1 cellular context compared by ENCODE assay signal in the genomic region with DNA sequence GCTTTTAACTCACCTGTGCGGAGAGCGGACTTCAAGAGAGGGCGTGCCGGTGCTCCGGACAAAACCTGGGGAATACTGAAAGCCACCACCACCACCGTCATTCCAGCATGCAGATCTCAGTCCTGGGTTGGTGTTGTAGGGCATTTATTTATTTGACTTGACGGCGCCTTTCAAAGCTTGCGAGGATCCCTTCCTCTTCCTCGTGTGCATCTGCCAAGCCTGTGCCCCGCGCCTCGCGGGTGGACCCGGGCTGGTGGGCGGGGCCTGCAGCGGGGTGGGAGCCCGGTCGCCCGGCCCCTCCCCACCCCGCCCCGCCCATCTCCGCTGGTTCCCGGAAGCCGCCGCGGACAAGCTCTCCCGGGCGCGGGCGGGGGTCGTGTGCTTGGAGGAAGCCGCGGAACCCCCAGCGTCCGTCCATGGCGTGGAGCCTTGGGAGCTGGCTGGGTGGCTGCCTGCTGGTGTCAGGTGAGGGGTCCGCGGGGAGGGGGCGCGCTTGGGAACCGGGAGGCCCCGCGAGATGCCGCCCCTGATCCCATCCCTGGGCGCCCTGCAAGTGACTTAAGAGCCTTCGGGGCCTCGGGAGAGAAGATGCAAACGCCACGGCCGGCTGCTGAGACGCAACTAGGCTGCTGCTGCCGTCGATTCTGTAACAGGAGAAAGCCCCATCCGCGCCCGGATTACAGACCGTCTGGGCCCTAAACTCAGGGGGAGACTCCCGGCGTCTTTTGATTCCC.
TF ChIP-seq lines count a peak whose summit lies in the region.

TSS of gene IL10RB (plus strand) at position 318 of the 734 bp plus-strand sequence. CDS start at position 417, 99 bp downstream.

TF ChIP-seq in K562, 482 proteins besides CTCF, POLR2A, EP300 and RAD21 (continued from another document and continues in another):
- TF ChIP-seq XRCC4 (IDR thresholded peaks at IDR 0.05; ENCODE audit: extremely low read depth, insufficient read depth, insufficient read length) (no peak), ADNP (tag; IDR thresholded peaks at IDR 0.05) (no peak), ZNF561 (CRISPR knock-in tag; conservative IDR thresholded peaks at IDR 0.05) (no peak), RBM14 (IDR thresholded peaks at IDR 0.05; ENCODE audit: borderline replicate concordance, insufficient read depth, low read depth, low read length) (no peak), GATA2 (CRISPR knock-in tag; IDR thresholded peaks at IDR 0.05) (no peak), FOXK1 (CRISPR knock-in tag; IDR thresholded peaks at IDR 0.05; ENCODE audit: borderline replicate concordance) (no peak), BMI1 (IDR thresholded peaks at IDR 0.05; ENCODE audit: low read length) (no peak), YY1 (IDR thresholded peaks at IDR 0.05; ENCODE audit: borderline replicate concordance in 1 of 3, control insufficient read depth in 1 of 3, extremely low read depth in 1 of 3, insufficient read depth in 3 of 3, insufficient read length in 1 of 3, insufficient replicate concordance in 2 of 3, low read depth in 1 of 3, low read length in 2 of 3) (peak in 2 of 3 experiments; percentile 2 to 40), ZNF586 (CRISPR knock-in tag; conservative IDR thresholded peaks at IDR 0.05) (no peak), ZNF354B (CRISPR knock-in tag; IDR thresholded peaks at IDR 0.05) (no peak), KLF16 (IDR thresholded peaks at IDR 0.05) (no peak), GTF2E2 (tag; IDR thresholded peaks at IDR 0.05) (no peak), ATF2 (CRISPR knock-in tag; IDR thresholded peaks at IDR 0.05) (no peak), BRF1 (IDR thresholded peaks at IDR 0.05; ENCODE audit: borderline replicate concordance, extremely low read depth, insufficient read length) (no peak), RBM17 (IDR thresholded peaks at IDR 0.05; ENCODE audit: borderline replicate concordance, low read depth, low read length) (no peak), MCM2 (IDR thresholded peaks at IDR 0.05; ENCODE audit: low read depth) (no peak), ZKSCAN3 (CRISPR knock-in tag; IDR thresholded peaks at IDR 0.05) (no peak), IFI16 (CRISPR knock-in tag; IDR thresholded peaks at IDR 0.05) (no peak), ZFP1 (CRISPR knock-in tag; IDR thresholded peaks at IDR 0.05) (no peak), THRAP3 (IDR thresholded peaks at IDR 0.05; ENCODE audit: borderline replicate concordance) (no peak), SFPQ (IDR thresholded peaks at IDR 0.05; ENCODE audit: low read depth, low read length) (no peak), CREB3L1 (IDR thresholded peaks at IDR 0.05; ENCODE audit: borderline replicate concordance, low read depth) (no peak), EZH2 (IDR thresholded peaks at IDR 0.05; ENCODE audit: borderline replicate concordance, low read depth, low read length) (no peak), ZNF766 (CRISPR knock-in tag; conservative IDR thresholded peaks at IDR 0.05) (no peak), HMGN3 (IDR thresholded peaks at IDR 0.05; ENCODE audit: borderline replicate concordance, extremely low read depth, insufficient read length, low read depth, low read length) (peak; percentile 82), ZNF830 (CRISPR knock-in tag; IDR thresholded peaks at IDR 0.05) (no peak), ZNF282 (CRISPR knock-in tag; IDR thresholded peaks at IDR 0.05) (no peak), GTF2B (IDR thresholded peaks at IDR 0.05; ENCODE audit: extremely low read depth, insufficient read length) (no peak), RBBP5 (IDR thresholded peaks at IDR 0.05; ENCODE audit: borderline replicate concordance, insufficient read depth, low read length, poor library complexity, severe bottlenecking) (peak; percentile 89), PHF8 (IDR thresholded peaks at IDR 0.05; ENCODE audit: borderline replicate concordance, low read length) (peak; percentile 76; the same call in 1 of the 2 replicates), EP400 (IDR thresholded peaks at IDR 0.05) (0 out of 2 replicates have a peak, but pooled peaks have one; percentile 34), ZNF507 (tag; conservative IDR thresholded peaks at IDR 0.05) (no peak), KAT8 (IDR thresholded peaks at IDR 0.05; ENCODE audit: low read depth) (no peak), SP2 (IDR thresholded peaks at IDR 0.05; ENCODE audit: extremely low read depth, low read depth, low read length, poor library complexity, severe bottlenecking) (no peak), GMEB1 (CRISPR knock-in tag; IDR thresholded peaks at IDR 0.05) (no peak), CBFA2T3 (IDR thresholded peaks at IDR 0.05) (no peak), CHD1 (IDR thresholded peaks at IDR 0.05; ENCODE audit: low read length) (no peak), ZNF121 (CRISPR knock-in tag; conservative IDR thresholded peaks at IDR 0.05) (no peak), XRCC3 (IDR thresholded peaks at IDR 0.05) (no peak)
- TF ChIP-seq, protein P1, sequence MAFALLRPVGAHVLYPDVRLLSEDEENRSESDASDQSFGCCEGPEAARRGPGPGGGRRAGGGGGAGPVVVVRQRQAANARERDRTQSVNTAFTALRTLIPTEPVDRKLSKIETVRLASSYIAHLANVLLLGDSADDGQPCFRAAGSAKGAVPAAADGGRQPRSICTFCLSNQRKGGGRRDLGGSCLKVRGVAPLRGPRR (CRISPR knock-in tag; IDR thresholded peaks at IDR 0.05) = no peak
- TF ChIP-seq, protein P2, sequence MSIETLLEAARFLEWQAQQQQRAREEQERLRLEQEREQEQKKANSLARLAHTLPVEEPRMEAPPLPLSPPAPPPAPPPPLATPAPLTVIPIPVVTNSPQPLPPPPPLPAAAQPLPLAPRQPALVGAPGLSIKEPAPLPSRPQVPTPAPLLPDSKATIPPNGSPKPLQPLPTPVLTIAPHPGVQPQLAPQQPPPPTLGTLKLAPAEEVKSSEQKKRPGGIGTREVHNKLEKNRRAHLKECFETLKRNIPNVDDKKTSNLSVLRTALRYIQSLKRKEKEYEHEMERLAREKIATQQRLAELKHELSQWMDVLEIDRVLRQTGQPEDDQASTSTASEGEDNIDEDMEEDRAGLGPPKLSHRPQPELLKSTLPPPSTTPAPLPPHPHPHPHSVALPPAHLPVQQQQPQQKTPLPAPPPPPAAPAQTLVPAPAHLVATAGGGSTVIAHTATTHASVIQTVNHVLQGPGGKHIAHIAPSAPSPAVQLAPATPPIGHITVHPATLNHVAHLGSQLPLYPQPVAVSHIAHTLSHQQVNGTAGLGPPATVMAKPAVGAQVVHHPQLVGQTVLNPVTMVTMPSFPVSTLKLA (conservative IDR thresholded peaks at IDR 0.05) = peak; percentile 32 to 74; a peak in 3 of 4 replicates
- TF ChIP-seq, protein P3, sequence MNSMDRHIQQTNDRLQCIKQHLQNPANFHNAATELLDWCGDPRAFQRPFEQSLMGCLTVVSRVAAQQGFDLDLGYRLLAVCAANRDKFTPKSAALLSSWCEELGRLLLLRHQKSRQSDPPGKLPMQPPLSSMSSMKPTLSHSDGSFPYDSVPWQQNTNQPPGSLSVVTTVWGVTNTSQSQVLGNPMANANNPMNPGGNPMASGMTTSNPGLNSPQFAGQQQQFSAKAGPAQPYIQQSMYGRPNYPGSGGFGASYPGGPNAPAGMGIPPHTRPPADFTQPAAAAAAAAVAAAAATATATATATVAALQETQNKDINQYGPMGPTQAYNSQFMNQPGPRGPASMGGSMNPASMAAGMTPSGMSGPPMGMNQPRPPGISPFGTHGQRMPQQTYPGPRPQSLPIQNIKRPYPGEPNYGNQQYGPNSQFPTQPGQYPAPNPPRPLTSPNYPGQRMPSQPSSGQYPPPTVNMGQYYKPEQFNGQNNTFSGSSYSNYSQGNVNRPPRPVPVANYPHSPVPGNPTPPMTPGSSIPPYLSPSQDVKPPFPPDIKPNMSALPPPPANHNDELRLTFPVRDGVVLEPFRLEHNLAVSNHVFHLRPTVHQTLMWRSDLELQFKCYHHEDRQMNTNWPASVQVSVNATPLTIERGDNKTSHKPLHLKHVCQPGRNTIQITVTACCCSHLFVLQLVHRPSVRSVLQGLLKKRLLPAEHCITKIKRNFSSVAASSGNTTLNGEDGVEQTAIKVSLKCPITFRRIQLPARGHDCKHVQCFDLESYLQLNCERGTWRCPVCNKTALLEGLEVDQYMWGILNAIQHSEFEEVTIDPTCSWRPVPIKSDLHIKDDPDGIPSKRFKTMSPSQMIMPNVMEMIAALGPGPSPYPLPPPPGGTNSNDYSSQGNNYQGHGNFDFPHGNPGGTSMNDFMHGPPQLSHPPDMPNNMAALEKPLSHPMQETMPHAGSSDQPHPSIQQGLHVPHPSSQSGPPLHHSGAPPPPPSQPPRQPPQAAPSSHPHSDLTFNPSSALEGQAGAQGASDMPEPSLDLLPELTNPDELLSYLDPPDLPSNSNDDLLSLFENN (IDR thresholded peaks at IDR 0.05; ENCODE audit: low read depth in 2 of 2, low read length in 2 of 2) = no peak
- TF ChIP-seq, protein P4, sequence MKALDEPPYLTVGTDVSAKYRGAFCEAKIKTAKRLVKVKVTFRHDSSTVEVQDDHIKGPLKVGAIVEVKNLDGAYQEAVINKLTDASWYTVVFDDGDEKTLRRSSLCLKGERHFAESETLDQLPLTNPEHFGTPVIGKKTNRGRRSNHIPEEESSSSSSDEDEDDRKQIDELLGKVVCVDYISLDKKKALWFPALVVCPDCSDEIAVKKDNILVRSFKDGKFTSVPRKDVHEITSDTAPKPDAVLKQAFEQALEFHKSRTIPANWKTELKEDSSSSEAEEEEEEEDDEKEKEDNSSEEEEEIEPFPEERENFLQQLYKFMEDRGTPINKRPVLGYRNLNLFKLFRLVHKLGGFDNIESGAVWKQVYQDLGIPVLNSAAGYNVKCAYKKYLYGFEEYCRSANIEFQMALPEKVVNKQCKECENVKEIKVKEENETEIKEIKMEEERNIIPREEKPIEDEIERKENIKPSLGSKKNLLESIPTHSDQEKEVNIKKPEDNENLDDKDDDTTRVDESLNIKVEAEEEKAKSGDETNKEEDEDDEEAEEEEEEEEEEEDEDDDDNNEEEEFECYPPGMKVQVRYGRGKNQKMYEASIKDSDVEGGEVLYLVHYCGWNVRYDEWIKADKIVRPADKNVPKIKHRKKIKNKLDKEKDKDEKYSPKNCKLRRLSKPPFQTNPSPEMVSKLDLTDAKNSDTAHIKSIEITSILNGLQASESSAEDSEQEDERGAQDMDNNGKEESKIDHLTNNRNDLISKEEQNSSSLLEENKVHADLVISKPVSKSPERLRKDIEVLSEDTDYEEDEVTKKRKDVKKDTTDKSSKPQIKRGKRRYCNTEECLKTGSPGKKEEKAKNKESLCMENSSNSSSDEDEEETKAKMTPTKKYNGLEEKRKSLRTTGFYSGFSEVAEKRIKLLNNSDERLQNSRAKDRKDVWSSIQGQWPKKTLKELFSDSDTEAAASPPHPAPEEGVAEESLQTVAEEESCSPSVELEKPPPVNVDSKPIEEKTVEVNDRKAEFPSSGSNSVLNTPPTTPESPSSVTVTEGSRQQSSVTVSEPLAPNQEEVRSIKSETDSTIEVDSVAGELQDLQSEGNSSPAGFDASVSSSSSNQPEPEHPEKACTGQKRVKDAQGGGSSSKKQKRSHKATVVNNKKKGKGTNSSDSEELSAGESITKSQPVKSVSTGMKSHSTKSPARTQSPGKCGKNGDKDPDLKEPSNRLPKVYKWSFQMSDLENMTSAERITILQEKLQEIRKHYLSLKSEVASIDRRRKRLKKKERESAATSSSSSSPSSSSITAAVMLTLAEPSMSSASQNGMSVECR (CRISPR knock-in tag; IDR thresholded peaks at IDR 0.05) = no peak
